Comparison of ENCODE assay signal across 1 cellular context in the genomic region with DNA sequence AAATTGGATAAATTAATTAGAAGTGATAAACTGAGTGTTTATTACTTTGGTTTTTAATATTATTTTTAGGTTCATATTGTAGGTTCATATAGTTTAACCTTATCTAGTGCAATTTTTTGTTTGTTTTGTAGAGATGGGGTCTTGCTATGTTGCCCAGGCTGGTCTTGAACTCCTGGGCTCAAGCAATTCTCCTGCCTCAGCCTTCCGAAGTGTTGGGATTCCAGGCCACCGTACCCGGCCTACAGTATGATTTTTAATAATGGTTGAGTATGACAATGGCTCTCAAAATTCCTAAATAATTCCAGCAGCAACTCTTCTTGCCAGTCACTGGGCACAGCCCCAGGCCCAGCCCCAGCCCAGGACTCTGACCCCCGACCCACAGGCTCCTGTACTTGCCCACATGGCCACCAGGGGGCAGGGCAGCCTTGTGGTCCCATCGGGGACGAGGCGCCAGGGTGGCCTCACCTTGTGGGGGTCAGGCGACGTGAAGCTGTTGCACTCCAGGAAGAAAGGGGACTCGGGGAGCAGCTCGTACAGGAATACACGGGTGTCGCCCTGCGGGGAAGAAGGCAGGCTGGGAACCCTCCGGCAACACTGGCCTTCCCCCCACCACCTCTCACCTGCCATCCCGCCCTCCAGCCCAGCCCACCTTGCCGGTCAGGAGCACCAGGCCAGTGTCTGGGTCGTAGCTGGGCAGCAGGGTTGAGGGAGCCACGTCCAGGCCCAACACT.
TF ChIP-seq lines count a peak whose summit lies in the region.

No MANE protein-coding gene starts in this region.

TF ChIP-seq in K562, 482 proteins besides CTCF, POLR2A, EP300 and RAD21 (continued from another document and continues in another):
- TF ChIP-seq ZNF589 (CRISPR knock-in tag; IDR thresholded peaks at IDR 0.05; ENCODE audit: low read depth) (no peak), BCL6 (CRISPR knock-in tag; IDR thresholded peaks at IDR 0.05) (no peak), XRCC5 (IDR thresholded peaks at IDR 0.05; ENCODE audit: low read depth, low read length) (no peak), PRDM10 (IDR thresholded peaks at IDR 0.05; ENCODE audit: partially characterized antibody) (no peak), FOXA3 (CRISPR knock-in tag; conservative IDR thresholded peaks at IDR 0.05 in 1 of 2, IDR thresholded peaks at IDR 0.05 in 1 of 2) (0 out of 4 replicates have a peak, but pooled peaks of 1 of the 2 experiments have one; percentile 44), ZNF41 (CRISPR knock-in tag; conservative IDR thresholded peaks at IDR 0.05) (no peak), NFYB (IDR thresholded peaks at IDR 0.05; ENCODE audit: extremely low read depth, insufficient read length) (no peak), HNRNPL (IDR thresholded peaks at IDR 0.05; ENCODE audit: low read depth, low read length) (no peak), CBX5 (IDR thresholded peaks at IDR 0.05; ENCODE audit: borderline replicate concordance, low read depth) (no peak), SRSF9 (IDR thresholded peaks at IDR 0.05; ENCODE audit: borderline replicate concordance, low read depth, low read length) (no peak), RAD51 (IDR thresholded peaks at IDR 0.05; ENCODE audit: borderline replicate concordance, low read depth) (no peak), REST (CRISPR knock-in tag; IDR thresholded peaks at IDR 0.05; ENCODE audit: low read depth) (no peak), TEAD4 (IDR thresholded peaks at IDR 0.05; ENCODE audit: low read length) (no peak), TEAD4 (CRISPR knock-in tag; IDR thresholded peaks at IDR 0.05; ENCODE audit: borderline replicate concordance) (no peak), ZNF77 (CRISPR knock-in tag; IDR thresholded peaks at IDR 0.05) (no peak), ARID2 (IDR thresholded peaks at IDR 0.05) (peak; percentile 86), GTF2F1 (IDR thresholded peaks at IDR 0.05; ENCODE audit: low read depth, low read length) (no peak), CEBPZ (IDR thresholded peaks at IDR 0.05; ENCODE audit: borderline replicate concordance, low read depth, low read length) (no peak), E2F8 (IDR thresholded peaks at IDR 0.05; ENCODE audit: low read depth, partially characterized antibody) (no peak), RBBP5 (IDR thresholded peaks at IDR 0.05; ENCODE audit: borderline replicate concordance, insufficient read depth, low read length, poor library complexity, severe bottlenecking) (no peak), CBX8 (IDR thresholded peaks at IDR 0.05; ENCODE audit: borderline replicate concordance, extremely low read depth, low read depth, low read length, poor library complexity, severe bottlenecking) (no peak), CREB1 (IDR thresholded peaks at IDR 0.05) (no peak), CREB1 (CRISPR knock-in tag; IDR thresholded peaks at IDR 0.05) (no peak), AFF4 (CRISPR knock-in tag; IDR thresholded peaks at IDR 0.05) (no peak), ZNF140 (CRISPR knock-in tag; IDR thresholded peaks at IDR 0.05) (no peak), CHD1 (IDR thresholded peaks at IDR 0.05; ENCODE audit: low read length) (no peak)
- TF ChIP-seq, protein P1, sequence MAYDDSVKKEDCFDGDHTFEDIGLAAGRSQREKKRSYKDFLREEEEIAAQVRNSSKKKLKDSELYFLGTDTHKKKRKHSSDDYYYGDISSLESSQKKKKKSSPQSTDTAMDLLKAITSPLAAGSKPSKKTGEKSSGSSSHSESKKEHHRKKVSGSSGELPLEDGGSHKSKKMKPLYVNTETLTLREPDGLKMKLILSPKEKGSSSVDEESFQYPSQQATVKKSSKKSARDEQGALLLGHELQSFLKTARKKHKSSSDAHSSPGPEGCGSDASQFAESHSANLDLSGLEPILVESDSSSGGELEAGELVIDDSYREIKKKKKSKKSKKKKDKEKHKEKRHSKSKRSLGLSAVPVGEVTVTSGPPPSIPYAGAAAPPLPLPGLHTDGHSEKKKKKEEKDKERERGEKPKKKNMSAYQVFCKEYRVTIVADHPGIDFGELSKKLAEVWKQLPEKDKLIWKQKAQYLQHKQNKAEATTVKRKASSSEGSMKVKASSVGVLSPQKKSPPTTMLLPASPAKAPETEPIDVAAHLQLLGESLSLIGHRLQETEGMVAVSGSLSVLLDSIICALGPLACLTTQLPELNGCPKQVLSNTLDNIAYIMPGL (CRISPR knock-in tag; IDR thresholded peaks at IDR 0.05), result no peak
- TF ChIP-seq, protein P2, sequence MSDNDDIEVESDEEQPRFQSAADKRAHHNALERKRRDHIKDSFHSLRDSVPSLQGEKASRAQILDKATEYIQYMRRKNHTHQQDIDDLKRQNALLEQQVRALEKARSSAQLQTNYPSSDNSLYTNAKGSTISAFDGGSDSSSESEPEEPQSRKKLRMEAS (CRISPR knock-in tag; IDR thresholded peaks at IDR 0.05), result 0 out of 2 replicates have a peak, but pooled peaks have one; percentile 33
- TF ChIP-seq, protein P3, sequence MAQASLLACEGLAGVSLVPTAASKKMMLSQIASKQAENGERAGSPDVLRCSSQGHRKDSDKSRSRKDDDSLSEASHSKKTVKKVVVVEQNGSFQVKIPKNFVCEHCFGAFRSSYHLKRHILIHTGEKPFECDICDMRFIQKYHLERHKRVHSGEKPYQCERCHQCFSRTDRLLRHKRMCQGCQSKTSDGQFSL (CRISPR knock-in tag; IDR thresholded peaks at IDR 0.05), result no peak
- TF ChIP-seq, protein P3 (tag; IDR thresholded peaks at IDR 0.05), result no peak
- TF ChIP-seq, protein P4, sequence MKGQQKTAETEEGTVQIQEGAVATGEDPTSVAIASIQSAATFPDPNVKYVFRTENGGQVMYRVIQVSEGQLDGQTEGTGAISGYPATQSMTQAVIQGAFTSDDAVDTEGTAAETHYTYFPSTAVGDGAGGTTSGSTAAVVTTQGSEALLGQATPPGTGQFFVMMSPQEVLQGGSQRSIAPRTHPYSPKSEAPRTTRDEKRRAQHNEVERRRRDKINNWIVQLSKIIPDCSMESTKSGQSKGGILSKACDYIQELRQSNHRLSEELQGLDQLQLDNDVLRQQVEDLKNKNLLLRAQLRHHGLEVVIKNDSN (CRISPR knock-in tag; IDR thresholded peaks at IDR 0.05), result peak; percentile 21; the same call in 1 of the 2 replicates
